ENCODE assay signal across 9 cellular contexts in genomic region chr1:12244078-12244477, GRCh38. TPM values are rescaled to one million over a fixed set of nuclear protein-coding genes. Genes with fewer than 3 reads are reported as not detected.
DNase-seq lines count a peak whose midpoint lies in the region; ATAC-seq, FAIRE-seq and TF ChIP-seq lines count a peak whose summit lies in the region.
"Had no signal": no experiment of that assay in that cellular context is flagged by ENCODE, and none has a peak within 500 bp of the region (broad histone marks: within the 10 kb centered on the region; RNA-seq: fewer than 3 reads in every experiment).

No MANE protein-coding gene starts in this region.

- H3K4me1 ChIP-seq in H1 (replicated peaks in 1 of 4; ENCODE audit: control insufficient read depth in 3 of 4, insufficient read depth in 4 of 4, low read length in 3 of 4): peaks cover 0 to 19% (median 6%) of the 10 kb centered on the region in 4 experiments; a peak in 5 of 7 replicates

- no peak for TF ChIP-seq EP300 in H1 (IDR thresholded peaks at IDR 0.05; ENCODE audit: borderline replicate concordance in 1 of 2, low read depth in 2 of 2, low read length in 2 of 2)

- no peak overlapping the region for H3K4me3 ChIP-seq in H1 (ENCODE audit: extremely low read depth in 1 of 4, insufficient read depth in 2 of 4, low read depth in 3 of 4, low read length in 4 of 4)
- no peak overlapping the region for H3K4me3 ChIP-seq in skin epidermis

- H2AK5ac ChIP-seq in H1 (ENCODE audit: low read depth, low read length): no peak overlapping the region

- H3K36me3 ChIP-seq in H1 (ENCODE audit: control insufficient read depth in 2 of 4, insufficient read depth in 4 of 4, low read length in 3 of 4): peaks cover 4 to 21% (median 7%) of the 10 kb centered on the region in 4 experiments; a peak in 5 of 8 replicates

- no peaks in the 10 kb centered on the region for H3K79me2 ChIP-seq in H1 (ENCODE audit: control insufficient read depth in 1 of 2, insufficient read depth in 2 of 2, low read length in 2 of 2)

- peaks cover 0 to 1% of the 10 kb centered on the region in 2 experiments for H4K20me1 ChIP-seq in H1 (replicated peaks in 1 of 2; ENCODE audit: control insufficient read depth in 1 of 2, insufficient read depth in 2 of 2, low read length in 2 of 2)

- no peak for ATAC-seq in HG02610 (IDR thresholded peaks at IDR 0.05; ENCODE audit: unreplicated experiment)
- ATAC-seq in GM21576 (IDR thresholded peaks at IDR 0.05; ENCODE audit: unreplicated experiment): no peak
- ATAC-seq: activated T-cell treated with anti-CD3 and anti-CD28 coated beads, Interleukin-2, amount 50 U/mL, for 72 hours had no signal

- peak; percentile 66 for FAIRE-seq in H1 (lab: Jason Lieb, UNC)

- no peak overlapping the region for H2BK120ac ChIP-seq in H1 (replicated peaks; ENCODE audit: low read depth, low read length)

- H3K14ac ChIP-seq in H1 (ENCODE audit: insufficient read length): no peak overlapping the region

- peak overlapping the region; percentile 72; the same call in 1 of the 2 replicates for H3K18ac ChIP-seq in H1 (ENCODE audit: extremely low read depth, low read length)

- CTCF ChIA-PET in H1 (lab: Charles Lee; ENCODE audit: partially characterized antibody): interaction anchor here (0.8 to 4.2 kb wide), 16 partner anchors 9 to 137 kb away, joined by 3 to 25 read pairs (median 4); no protein-coding TSS in a partner anchor

- no peak overlapping the region for H2BK12ac ChIP-seq in H1 (ENCODE audit: low read depth, low read length)

- no peak overlapping the region for H4K8ac ChIP-seq in H1 (ENCODE audit: extremely low read depth, insufficient read depth, low read length)

- POLR2A ChIA-PET in H1 (lab: Charles Lee; ENCODE audit: partially characterized antibody): no interaction called here

- no peaks in the 10 kb centered on the region for H3K79me1 ChIP-seq in H1 (ENCODE audit: low read depth, low read length)

- 50% methylated on average over 2 of the region's 2 CpGs; no CpG with 5 or more reads in 1 of the 2 experiments for WGBS in H1 (ENCODE audit: extremely low coverage in 1 of 2, insufficient coverage in 1 of 2, insufficient read length in 1 of 2, insufficient replicate concordance in 2 of 2, low coverage in 1 of 2, low lambda C conversion rate in 2 of 2, missing lambda C conversion rate in 1 of 2), 2 experiments

- H3K23me2 ChIP-seq in H1 (ENCODE audit: low read depth, low read length): no peaks in the 10 kb centered on the region

- H3K27ac ChIP-seq in H1 (ENCODE audit: low read depth, low read length) (no peak overlapping the region), skin epidermis (peak overlapping the region in 20 of 21 experiments; percentile 9 to 68 (median 56))

- H4K91ac ChIP-seq in H1 (replicated peaks; ENCODE audit: insufficient read length, low read length): no peak overlapping the region

- 0 out of 2 replicates have a peak overlapping the region, but pooled peaks have one; percentile 1 for H2BK20ac ChIP-seq in H1 (ENCODE audit: low read length)

- TF ChIP-seq CTCF in H1 (IDR thresholded peaks at IDR 0.05; ENCODE audit: control extremely low read depth in 1 of 3, insufficient read depth in 1 of 3, low read depth in 1 of 3, low read length in 3 of 3): peak in 2 of 3 experiments; percentile 49 to 63; a peak in 3 of 4 replicates

- no peaks in the 10 kb centered on the region for H3K9me3 ChIP-seq in H1 (ENCODE audit: insufficient read depth in 2 of 2, low read depth in 1 of 2, low read length in 1 of 2)

- no peak overlapping the region for H3K4me2 ChIP-seq in H1 (ENCODE audit: insufficient read depth in 1 of 2, low read depth in 2 of 2, low read length in 2 of 2)

- H3K56ac ChIP-seq in H1 (replicated peaks; ENCODE audit: insufficient read length, low read depth, low read length): no peak overlapping the region

- TF ChIP-seq RAD21 in H1 (IDR thresholded peaks at IDR 0.05 in 1 of 2, conservative IDR thresholded peaks at IDR 0.05 in 1 of 2; ENCODE audit: low read depth in 2 of 2, low read length in 2 of 2): peak; percentile 15 to 40; a peak in 2 of 4 replicates

- H4K5ac ChIP-seq in H1 (ENCODE audit: insufficient read length, low read depth, low read length): no peak overlapping the region

- peak; percentile 24 to 28 for DNase-seq in activated T-cell treated with anti-CD3 and anti-CD28 coated beads, Interleukin-2, amount 50 U/mL, for 48 hours
- DNase-seq in activated T-cell treated with anti-CD3 and anti-CD28 coated beads for 4 hours (no peak), NAMALWA (ENCODE audit: low spot score) (peak; percentile 30), H1 (ENCODE audit: low read depth in 1 of 2, low spot score in 2 of 2) (peak in 1 of 2 experiments; percentile 46), DMS79 treated with DMSO at 0.1 percent for 48 hours (lab: John Stamatoyannopoulos, UW) (no peak)

- no peak overlapping the region for H3K23ac ChIP-seq in H1 (ENCODE audit: insufficient read length)

- peak overlapping the region; percentile 94; the same call in 1 of the 2 replicates for H2BK15ac ChIP-seq in H1 (ENCODE audit: low read length)

- 0 out of 2 replicates have a peak overlapping the region, but pooled peaks have one; percentile 48 for H2BK5ac ChIP-seq in H1 (ENCODE audit: low read depth, low read length)

- no peak for TF ChIP-seq POLR2A in H1 (IDR thresholded peaks at IDR 0.05; ENCODE audit: control extremely low read depth in 1 of 2, low read depth in 2 of 2, low read length in 2 of 2)

- H2AFZ ChIP-seq in H1 (ENCODE audit: low read length): no peak overlapping the region

- no peak overlapping the region for H3K4ac ChIP-seq in H1 (replicated peaks; ENCODE audit: insufficient read length, low read depth, low read length)

- H3K27me3 ChIP-seq in H1 (replicated peaks in 1 of 4; ENCODE audit: control insufficient read depth in 3 of 4, extremely low read depth in 1 of 4, insufficient read depth in 3 of 4, low read length in 3 of 4): no peaks in the 10 kb centered on the region

- H3K9ac ChIP-seq in H1 (replicated peaks in 1 of 4; ENCODE audit: extremely low read depth in 1 of 4, low read depth in 3 of 4, low read length in 3 of 4): no peak overlapping the region

TF ChIP-seq in H1, 55 proteins besides CTCF, POLR2A, EP300 and RAD21:
- no peak for TF ChIP-seq SUZ12 (IDR thresholded peaks at IDR 0.05; ENCODE audit: low read length)
- no peak for TF ChIP-seq PHF8 (conservative IDR thresholded peaks at IDR 0.05; ENCODE audit: low read depth, low read length)
- TF ChIP-seq SIN3A (conservative IDR thresholded peaks at IDR 0.05 in 1 of 2, IDR thresholded peaks at IDR 0.05 in 1 of 2; ENCODE audit: low read depth in 1 of 2, low read length in 2 of 2): no peak
- TF ChIP-seq CBX5 (IDR thresholded peaks at IDR 0.05; ENCODE audit: low read depth, low read length): no peak
- no peak for TF ChIP-seq RNF2 (IDR thresholded peaks at IDR 0.05; ENCODE audit: borderline replicate concordance, low read depth, low read length, missing control alignments, poor library complexity, severe bottlenecking)
- TF ChIP-seq NRF1 (IDR thresholded peaks at IDR 0.05; ENCODE audit: low read depth, low read length): no peak
- TF ChIP-seq BACH1 (IDR thresholded peaks at IDR 0.05; ENCODE audit: low read length): no peak
TF ChIP-seq in H1: peak in this region for 0.

RNA-seq across cellular contexts. Expression of gene VPS13D, which starts 14.2 kb away (rescaled TPM):
- total RNA-seq in H1 (2021; fragmentation: NEBNext Ultra II Directional; extraction: Animal tissue kit (Norgen Biotek cat#: 25700)): 31.2 and 32.7 TPM in 2 replicates
- 9.7 and 10.9 TPM in 2 replicates for polyA plus RNA-seq in H1 (2011; rRNA removed)
- 14.7 TPM for polyA plus RNA-seq in H1 (2011; cell fraction: cytosol; rRNA removed)
- polyA plus RNA-seq in H1 (2011; cell fraction: nucleus; rRNA removed): 27.4 TPM
- polyA plus RNA-seq in H1 (2012, experiment 1 of 2): 13.6 to 16.4 TPM (median 14.6 TPM) in 4 replicates
- polyA plus RNA-seq in H1 (2012, experiment 2 of 2): 1.1 TPM
- polyA plus RNA-seq in H1 (2013, experiment 1 of 2): 5.6 TPM
- 6.0 TPM for polyA plus RNA-seq in H1 (2013, experiment 2 of 2)
- polyA minus RNA-seq in H1 (2011; rRNA and poly(A)+ RNA removed): 64.9 and 68.5 TPM in 2 replicates
- 33.0 TPM for polyA minus RNA-seq in H1 (2011; cell fraction: cytosol; rRNA and poly(A)+ RNA removed)
- polyA minus RNA-seq in H1 (2011; cell fraction: nucleus; rRNA and poly(A)+ RNA removed): 80.2 TPM

Comparison
In these comparisons a context has a peak if more than half of its experiments do, and no peak if none do; other contexts are left out.
1. DNase-seq: peak in activated T-cell treated with anti-CD3 and anti-CD28 coated beads, Interleukin-2, amount 50 U/mL, for 48 hours (2 of 2) and NAMALWA (single experiment); none in activated T-cell treated with anti-CD3 and anti-CD28 coated beads for 4 hours (single experiment) and DMS79 treated with DMSO at 0.1 percent for 48 hours (single experiment).